In the genomic region with DNA sequence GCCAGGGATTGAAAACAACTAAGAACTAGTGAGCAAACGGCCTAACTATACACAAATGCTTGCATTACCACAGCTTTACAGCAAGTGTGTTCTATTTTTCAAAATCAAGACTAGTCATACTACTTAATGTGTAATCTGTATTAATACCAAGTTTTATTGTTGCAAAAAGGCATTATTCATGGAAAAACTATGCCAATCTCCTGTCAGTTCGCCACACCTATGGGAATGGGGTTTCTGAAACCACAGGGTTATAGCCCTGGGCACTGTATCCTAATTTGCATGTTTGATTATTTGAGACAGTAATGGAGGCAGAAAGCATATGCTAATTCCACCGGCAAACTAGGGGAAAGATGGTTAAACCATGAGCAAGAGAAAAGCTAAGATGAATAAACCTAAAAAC, we compare ENCODE assay signal across 25 cellular contexts. TPM values are rescaled to one million over a fixed set of nuclear protein-coding genes. Genes with fewer than 3 reads are reported as not detected.
A peak's percentile ranks its signal among the peaks of the same experiment; 100 is the strongest.
DNase-seq lines count a peak whose midpoint lies in the region; ATAC-seq, FAIRE-seq and TF ChIP-seq lines count a peak whose summit lies in the region.
"Had no signal": no experiment of that assay in that cellular context is flagged by ENCODE, and none has a peak within 500 bp of the region (broad histone marks: within the 10 kb centered on the region; RNA-seq: fewer than 3 reads in every experiment).

No MANE protein-coding gene starts in this region.

- peaks cover 36 to 98% of the 10 kb centered on the region in 2 experiments; a peak in 3 of 4 replicates for H3K79me1 ChIP-seq in IMR-90 (ENCODE audit: low read depth in 1 of 2, low read length in 2 of 2)

- no peak overlapping the region for H2AFZ ChIP-seq in IMR-90 (replicated peaks; ENCODE audit: low read length, poor library complexity)

- dilution Hi-C loops in IMR-90 (cut with HindIII; ENCODE audit: low sequenced_read_pairs, unreplicated experiment), result no loop called here

- CTCF ChIA-PET in IMR-90 (lab: Yijun Ruan, JAX), result no interaction called here

- TF ChIP-seq RAD21 in IMR-90 (IDR thresholded peaks at IDR 0.05; ENCODE audit: low read length), result no peak

- DNase-seq in IMR-90, result no peak
- DNase-seq in RWPE2 (ENCODE audit: low spot score), result peak; percentile 34
- DNase-seq in esophagus muscularis mucosa (ENCODE audit: extremely low spot score), result no peak
- no peak for DNase-seq in transverse colon
- DNase-seq in urothelium cell line (ENCODE audit: low spot score), result no peak
- no peak for DNase-seq in DMS53 (lab: John Stamatoyannopoulos, UW)
- DNase-seq in right cardiac atrium, result no peak
- DNase-seq: activated CD4-positive, alpha-beta T cell treated with anti-CD3 and anti-CD28 coated beads, Interleukin-2, amount 50 U/mL, for 48 hours; CD8-positive, alpha-beta memory T cell; cerebellar nuclear complex; lower lobe of right lung; NCI-H1048; NCI-H1694; stimulated activated CD4-positive, alpha-beta T cell treated with anti-CD3 and anti-CD28 coated beads, Interleukin-15, amount 100 ng/mL, for 24 hours; stimulated activated CD4-positive, alpha-beta T cell treated with anti-CD3 and anti-CD28 coated beads, Interleukin-4, amount 100 ng/mL, for 4 hours; trophoblast cell had no signal

- no peak overlapping the region for H3K4me2 ChIP-seq in IMR-90 (ENCODE audit: low read depth, low read length)

- H2BK120ac ChIP-seq in IMR-90 (ENCODE audit: low read depth, low read length), result no peak overlapping the region

- intact Hi-C loops in IMR-90 (cut with micrococcal nuclease) (no loop called here), esophagus muscularis mucosa (cut with DNase I) (no loop called here), transverse colon (cut with DNase I; ENCODE audit: low total_unique reads) (no loop called here), right cardiac atrium (cut with DNase I) (no loop called here)

- H3K4me1 ChIP-seq in IMR-90 (ENCODE audit: control insufficient read depth, insufficient read depth, low read length), result peaks cover 44% of the 10 kb centered on the region
- peaks cover 41% of the 10 kb centered on the region for H3K4me1 ChIP-seq in RWPE2 (ENCODE audit: insufficient read depth, poor library complexity, severe bottlenecking)
- H3K4me1 ChIP-seq in esophagus muscularis mucosa, result peaks cover 56 to 95% (median 91%) of the 10 kb centered on the region in 4 donors
- peaks cover 15 to 46% (median 43%) of the 10 kb centered on the region in 4 donors for H3K4me1 ChIP-seq in transverse colon
- H3K4me1 ChIP-seq in right cardiac atrium (ENCODE audit: control insufficient read depth, insufficient read depth, low read length), result peaks cover 24% of the 10 kb centered on the region

- H3K27ac ChIP-seq in IMR-90 (ENCODE audit: insufficient read depth, low read length) (no peak overlapping the region; the same call in 1 of the 2 replicates), RWPE2 (ENCODE audit: poor library complexity, severe bottlenecking) (peak overlapping the region; percentile 93), esophagus muscularis mucosa (replicated peaks in 1 of 4) (peak overlapping the region; percentile 48 to 94 (median 68)), transverse colon (peak overlapping the region; percentile 12 to 66 (median 50)), right cardiac atrium (ENCODE audit: low read length) (no peak overlapping the region)
- H3K27ac ChIP-seq: dorsolateral prefrontal cortex, lower lobe of right lung had no signal

- POLR2A ChIA-PET in IMR-90 (lab: Charles Lee; ENCODE audit: unreplicated experiment), result interaction anchor here (0.6 kb wide), 1 partner anchor 16 kb away, joined by 3 read pairs; no protein-coding TSS in a partner anchor

- no peak overlapping the region for H3K18ac ChIP-seq in IMR-90 (ENCODE audit: low read depth, low read length)

- no peak overlapping the region for H2BK15ac ChIP-seq in IMR-90 (ENCODE audit: low read depth, low read length)

- no peak overlapping the region for H2BK20ac ChIP-seq in IMR-90 (ENCODE audit: low read depth, low read length)

- H4K8ac ChIP-seq in IMR-90 (ENCODE audit: low read depth in 2 of 2, low read length in 2 of 2), result 0 out of 4 replicates have a peak overlapping the region, but pooled peaks of 1 of the 2 experiments have one; percentile 37

- H3K36me3 ChIP-seq in IMR-90 (ENCODE audit: control insufficient read depth, insufficient read depth, low read length), result peaks cover 40% of the 10 kb centered on the region
- peaks cover 64% of the 10 kb centered on the region for H3K36me3 ChIP-seq in RWPE2 (ENCODE audit: low read depth)
- H3K36me3 ChIP-seq in esophagus muscularis mucosa, result peaks cover 6 to 37% (median 25%) of the 10 kb centered on the region in 4 donors
- peaks cover 0 to 5% (median 0%) of the 10 kb centered on the region in 4 donors for H3K36me3 ChIP-seq in transverse colon

- H3K23ac ChIP-seq in IMR-90 (ENCODE audit: low read depth, low read length), result peak overlapping the region; percentile 5; the same call in 1 of the 2 replicates

- ATAC-seq in IMR-90 (ENCODE audit: low read depth) (no peak), RWPE2 (ENCODE audit: low read depth) (peak; percentile 76), HG03139 (IDR thresholded peaks at IDR 0.05; ENCODE audit: unreplicated experiment) (no peak), right cardiac atrium (no peak)
- ATAC-seq: activated CD4-positive, CD25-positive, alpha-beta regulatory T cell treated with anti-CD3 and anti-CD28 coated beads, Interleukin-2, amount 50 U/mL, for 24 hours; GM12878; naive thymus-derived CD8-positive, alpha-beta T cell; Right ventricle myocardium inferior had no signal

- no peak for FAIRE-seq in urothelium cell line (lab: Jason Lieb, UNC)
- FAIRE-seq: GM12878, kidney had no signal

- peaks cover 54% of the 10 kb centered on the region for H3K9me1 ChIP-seq in IMR-90 (ENCODE audit: insufficient read depth, low read length)

- H3K9me3 ChIP-seq in IMR-90 (ENCODE audit: control insufficient read depth, insufficient read depth, low read length) (no peaks in the 10 kb centered on the region), RWPE2 (ENCODE audit: severe bottlenecking) (peaks cover 2% of the 10 kb centered on the region), esophagus muscularis mucosa (no peaks in the 10 kb centered on the region), transverse colon (no peaks in the 10 kb centered on the region), right cardiac atrium (ENCODE audit: control insufficient read depth, low read length) (no peaks in the 10 kb centered on the region)
- H3K9me3 ChIP-seq: lower lobe of right lung, psoas muscle had no signal

- H3K4me3 ChIP-seq in IMR-90 (ENCODE audit: insufficient read depth, low read depth, low read length), result no peak overlapping the region
- H3K4me3 ChIP-seq in RWPE2 (ENCODE audit: severe bottlenecking), result no peak overlapping the region
- no peak overlapping the region for H3K4me3 ChIP-seq in esophagus muscularis mucosa
- H3K4me3 ChIP-seq in transverse colon, result no peak overlapping the region
- H3K4me3 ChIP-seq in right cardiac atrium (ENCODE audit: low read length), result no peak overlapping the region
- H3K4me3 ChIP-seq: dorsolateral prefrontal cortex, GM12878, lower lobe of right lung, psoas muscle had no signal

- no peak overlapping the region for H4K91ac ChIP-seq in IMR-90 (ENCODE audit: insufficient read depth, low read depth, low read length)

- H4K5ac ChIP-seq in IMR-90 (ENCODE audit: low read depth, low read length), result no peak overlapping the region

- peak overlapping the region; percentile 6; the same call in 1 of the 2 replicates for H3K4ac ChIP-seq in IMR-90 (ENCODE audit: low read depth, low read length)

- no peak overlapping the region for H2AK9ac ChIP-seq in IMR-90 (replicated peaks; ENCODE audit: low read depth, low read length, poor library complexity)

- TF ChIP-seq EP300 in esophagus muscularis mucosa (IDR thresholded peaks at IDR 0.05) (no peak), transverse colon (IDR thresholded peaks at IDR 0.05; ENCODE audit: low read depth) (no peak)

- WGBS in IMR-90 (ENCODE audit: extremely low coverage in 2 of 2, insufficient read length in 1 of 2), 2 experiments, result 67% methylated on average over 1 of the region's 3 CpGs; no CpG with 5 or more reads in 1 of the 2 experiments
- WGBS in esophagus muscularis mucosa, result 81% methylated on average over 3 of the region's 3 CpGs
- 58 to 68% methylated on average over 3 of the region's 3 CpGs for WGBS in transverse colon (ENCODE audit: low coverage in 1 of 2), 2 donors
- WGBS in right cardiac atrium, result 93% methylated on average over 3 of the region's 3 CpGs

- H3K14ac ChIP-seq in IMR-90 (replicated peaks; ENCODE audit: low read depth, low read length), result 0 out of 2 replicates have a peak overlapping the region, but pooled peaks have one; percentile 53

- no peak overlapping the region for H3K56ac ChIP-seq in IMR-90 (ENCODE audit: extremely low read depth, insufficient read depth, low read length)

- no TSS peak for BruUV-seq in IMR-90 (replicated peaks; lab: Mats Ljungman, UMichigan)

- peaks cover 97% of the 10 kb centered on the region for H4K20me1 ChIP-seq in IMR-90 (ENCODE audit: insufficient read depth, low read length)

- in situ Hi-C loops in IMR-90 (cut with MboI; ENCODE audit: low sequenced_read_pairs), result no loop called here
- in situ Hi-C loops in transverse colon (cut with MboI; ENCODE audit: low pct_ligation_motif_present in 1 of 4, low pct_unique_long_range_greater_than_20kb in 1 of 4, low sequenced_read_pairs in 3 of 4), result no loop called here

- peak overlapping the region; percentile 42 for H2BK5ac ChIP-seq in IMR-90 (ENCODE audit: low read depth, low read length, poor library complexity, severe bottlenecking)

- TF ChIP-seq CTCF in IMR-90 (conservative IDR thresholded peaks at IDR 0.05; ENCODE audit: low read depth, low read length) (no peak), RWPE2 (IDR thresholded peaks at IDR 0.05; ENCODE audit: poor library complexity, severe bottlenecking) (no peak), esophagus muscularis mucosa (IDR thresholded peaks at IDR 0.05) (no peak), transverse colon (IDR thresholded peaks at IDR 0.05) (no peak)

- TF ChIP-seq POLR2A in IMR-90 (IDR thresholded peaks at IDR 0.05; ENCODE audit: low read depth, low read length) (no peak), esophagus muscularis mucosa (IDR thresholded peaks at IDR 0.05; ENCODE audit: low read depth) (no peak), transverse colon (IDR thresholded peaks at IDR 0.05) (no peak)

- no peak overlapping the region for H2AK5ac ChIP-seq in IMR-90 (ENCODE audit: low read depth, low read length)

- H3K9ac ChIP-seq in IMR-90 (ENCODE audit: low read depth, low read length), result no peak overlapping the region

- H3K27me3 ChIP-seq in IMR-90 (ENCODE audit: control insufficient read depth, insufficient read depth, low read length) (no peaks in the 10 kb centered on the region), RWPE2 (ENCODE audit: insufficient read depth, poor library complexity, severe bottlenecking) (no peaks in the 10 kb centered on the region), esophagus muscularis mucosa (no peaks in the 10 kb centered on the region), transverse colon (no peaks in the 10 kb centered on the region), right cardiac atrium (ENCODE audit: control insufficient read depth, insufficient read depth) (no peaks in the 10 kb centered on the region)
- H3K27me3 ChIP-seq: dorsolateral prefrontal cortex had no signal

RNA-seq across cellular contexts. Expression of gene GAS6, which starts 14.3 kb away (rescaled TPM):
- total RNA-seq in IMR-90 (2012; rRNA removed), result 212 and 220 TPM in 2 replicates
- 795 and 823 TPM in 2 replicates for polyA plus RNA-seq in IMR-90 (2012; rRNA removed)
- polyA plus RNA-seq in IMR-90 (2012; cell fraction: cytosol; rRNA removed), result 1,010 and 1,498 TPM in 2 replicates
- 1,145 and 2,216 TPM in 2 replicates for polyA plus RNA-seq in IMR-90 (2012; cell fraction: nucleus; rRNA removed; ENCODE audit: low replicate concordance)
- 100 to 1,000 TPM; 241 to 459 (median 346) TPM for total RNA-seq in esophagus muscularis mucosa
- total RNA-seq in transverse colon, result 100 to 1,000 TPM; 152 to 284 (median 169) TPM
- total RNA-seq in right cardiac atrium, result 100 to 1,000 TPM; 197 to 213 (median 202) TPM
- 273 TPM for polyA plus RNA-seq in right cardiac atrium
- total RNA-seq: OCI-LY7 had no signal

Comparison
In these comparisons a context has a peak if more than half of its experiments do, and no peak if none do; other contexts are left out.
1. H3K27ac ChIP-seq: peak in RWPE2 (single experiment), esophagus muscularis mucosa (4 of 4) and transverse colon (4 of 4); none in IMR-90 (single experiment) and right cardiac atrium (single experiment).